ENCODE assay signal across 33 cellular contexts in the genomic region with DNA sequence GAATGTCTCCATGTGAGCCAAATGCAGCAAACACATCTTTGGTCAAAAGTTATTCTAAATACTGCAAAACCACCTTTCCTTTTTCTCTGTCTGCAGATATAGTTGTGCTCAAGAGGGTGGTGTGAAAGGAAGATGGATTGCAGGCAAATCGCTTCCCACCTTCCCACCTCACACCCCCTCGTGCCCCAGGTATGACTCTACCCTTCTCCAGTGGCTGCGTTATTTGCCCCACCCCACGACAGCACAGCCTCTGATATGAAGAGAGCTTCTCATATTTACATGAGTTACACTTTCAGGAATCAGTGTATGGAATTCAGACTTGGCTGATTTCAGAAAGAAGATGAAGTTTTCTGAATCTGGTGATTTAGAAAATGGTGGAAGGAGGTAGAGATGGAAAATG.
"Had no signal": no experiment of that assay in that cellular context is flagged by ENCODE, and none has a peak within 500 bp of the region (broad histone marks: within the 10 kb centered on the region; RNA-seq: fewer than 3 reads in every experiment).

No MANE protein-coding gene starts in this region.

- DNase-seq: Karpas-422, Kasumi-1, MG63, MM.1S, MV-4-11, NCI-H1048, NCI-H1092, NCI-H1092 treated with DMSO at 0.1 percent for 48 hours, NCI-H1105, NCI-H1105 treated with DMSO at 0.1 percent for 48 hours, NCI-H1417, NCI-H1417 treated with DMSO at 0.1 percent for 48 hours, NCI-H1436, NCI-H1436 treated with DMSO at 0.1 percent for 48 hours, NCI-H146, NCI-H1694, NCI-H1694 treated with DMSO at 0.1 percent for 48 hours, NCI-H187, NCI-H187 treated with DMSO at 0.1 percent for 48 hours, NCI-H1930, NCI-H2029, NCI-H2029 treated with DMSO at 0.1 percent for 48 hours, NCI-H2081, NCI-H2081 treated with DMSO at 0.1 percent for 48 hours, NCI-H2107, NCI-H2171, NCI-H2171 treated with DMSO at 0.1 percent for 48 hours, NCI-H2227 treated with DMSO at 0.1 percent for 48 hours, NCI-H226, NCI-H345, NCI-H446, NCI-H446 treated with DMSO at 0.1 percent for 48 hours, NCI-H510A had no signal
